25 cellular contexts compared by ENCODE assay signal in the genomic region with DNA sequence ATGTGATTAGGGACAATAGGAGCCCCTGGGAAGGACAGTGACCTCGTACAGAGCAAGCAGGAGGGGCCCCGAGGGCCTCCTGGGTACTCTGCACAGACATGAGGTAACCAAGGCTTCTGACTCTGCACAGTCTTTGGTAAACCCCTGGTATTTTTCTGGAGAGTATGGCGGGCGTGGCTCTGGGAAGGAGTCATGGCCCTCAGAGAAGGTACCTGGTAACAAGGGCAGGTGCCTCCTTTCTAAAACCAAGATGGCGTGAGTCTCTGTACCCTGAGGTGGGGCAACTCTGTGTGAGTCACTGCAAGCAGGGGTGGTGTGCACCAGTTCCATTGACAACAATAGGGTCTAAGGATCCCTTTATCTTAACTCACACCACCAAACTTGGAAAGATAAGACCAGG.
"Had no signal": no experiment of that assay in that cellular context is flagged by ENCODE, and none has a peak within 500 bp of the region (broad histone marks: within the 10 kb centered on the region; RNA-seq: fewer than 3 reads in every experiment).

No MANE protein-coding gene starts in this region.

- H3K27ac Mint-ChIP-seq: activated CD4-positive, alpha-beta T cell treated with anti-CD3 and anti-CD28 coated beads, Interleukin-2, amount 10 ng/mL, durations not matched to agents 7 days and 5 days; activated naive CD4-positive, alpha-beta T cell treated with anti-CD3 and anti-CD28 coated beads, Interleukin-2, amount 50 U/mL, for 24 hours; dendritic cell treated with granulocyte-macrophage colony-stimulating factor and Interleukin-4, amounts not matched to agents 40 ng/mL and 50 ng/mL, for 4 days had no signal

- H3K36me3 ChIP-seq: breast epithelium, prostate gland, right atrium auricular region, tibial nerve had no signal

- H3K4me1 Mint-ChIP-seq: activated naive CD4-positive, alpha-beta T cell treated with anti-CD3 and anti-CD28 coated beads, Interleukin-2, amount 50 U/mL, for 24 hours had no signal

- H3K27me3 Mint-ChIP-seq: activated naive CD4-positive, alpha-beta T cell treated with anti-CD3 and anti-CD28 coated beads, Interleukin-2, amount 50 U/mL, for 24 hours had no signal

- H3K4me1 ChIP-seq: breast epithelium, prostate gland, right atrium auricular region, tibial nerve had no signal

- H3K4me3 ChIP-seq: breast epithelium, lung, prostate gland, right atrium auricular region, tibial nerve had no signal

- H3K27me3 ChIP-seq: right atrium auricular region had no signal

- H3K4me3 Mint-ChIP-seq: activated CD4-positive, alpha-beta T cell treated with anti-CD3 and anti-CD28 coated beads, Interleukin-2, amount 10 ng/mL, durations not matched to agents 7 days and 5 days; activated naive CD4-positive, alpha-beta T cell treated with anti-CD3 and anti-CD28 coated beads, Interleukin-2, amount 50 U/mL, for 24 hours; dendritic cell treated with granulocyte-macrophage colony-stimulating factor and Interleukin-4, amounts not matched to agents 40 ng/mL and 50 ng/mL, for 4 days had no signal

- ATAC-seq: SK-N-SH treated with all-trans-retinoic acid at 6 μM for 48 hours had no signal

- FAIRE-seq: astrocyte, islet of Langerhans had no signal

- DNase-seq: activated CD4-positive, alpha-beta T cell treated with anti-CD3 and anti-CD28 coated beads, Interleukin-2, amount 10 ng/mL, durations not matched to agents 7 days and 5 days; activated CD4-positive, CD25-positive, alpha-beta regulatory T cell; activated gamma-delta T cell; activated T-cell treated with anti-CD3 and anti-CD28 coated beads, Interleukin-2, amount 50 U/mL, for 1 hour; cerebellar nuclear complex; effector memory CD4-positive, alpha-beta T cell; hippocampal formation; midbrain; SIG-M5; stimulated activated CD4-positive, alpha-beta T cell treated with anti-CD3 and anti-CD28 coated beads, Interleukin-12 subunit alpha, Interleukin-12 subunit beta, amount 100 ng/mL, for 4 hours; stimulated activated CD4-positive, alpha-beta T cell treated with anti-CD3 and anti-CD28 coated beads, Interleukin-1b, Interleukin-23, amount 100 ng/mL, for 48 hours; stimulated activated naive CD4-positive, alpha-beta T cell treated with Interleukin-2 at 50 U/mL for 16 hours; substantia nigra; T-helper 1 cell; T-helper 9 cell had no signal

- H3K27ac ChIP-seq: breast epithelium, prostate gland, right atrium auricular region, tibial nerve had no signal

- H3K9me3 ChIP-seq: prostate gland had no signal
